ENCODE assay signal across 8 cellular contexts in genomic region chr4:105707783-105708182, GRCh38. TPM values are rescaled to one million over a fixed set of nuclear protein-coding genes. Genes with fewer than 3 reads are reported as not detected.
DNase-seq lines count a peak whose midpoint lies in the region; ATAC-seq, FAIRE-seq and TF ChIP-seq lines count a peak whose summit lies in the region.

No MANE protein-coding gene starts in this region.

- peak overlapping the region in 4 of 5 donors; percentile 57 to 84 (median 78) for H3K27ac ChIP-seq in adrenal gland
- H3K27ac ChIP-seq in substantia nigra (ENCODE audit: low read depth, low read length, poor library complexity, severe bottlenecking) = peak overlapping the region; percentile 82

- WGBS in adrenal gland, 4 donors = 19 to 23% (median 21%) methylated on average over 7 of the region's 7 CpGs

- H3K4me1 Mint-ChIP-seq in T-helper 1 cell treated with Interleukin-12 subunit alpha and Interleukin-12 subunit beta and Interleukin-4 antibody, amounts not matched to agents 30 μg/mL and 1 μg/mL, for 36 hours (ENCODE audit: low read depth) = peaks cover 24% of the 10 kb centered on the region

- no peaks in the 10 kb centered on the region for H3K9me3 ChIP-seq in adrenal gland (replicated peaks in 1 of 3)

- H3K36me3 Mint-ChIP-seq in T-helper 1 cell treated with Interleukin-12 subunit alpha and Interleukin-12 subunit beta and Interleukin-4 antibody, amounts not matched to agents 30 μg/mL and 1 μg/mL, for 36 hours (ENCODE audit: low read depth) = peaks cover 3% of the 10 kb centered on the region

- peak overlapping the region; percentile 92 for H3K27ac Mint-ChIP-seq in T-helper 1 cell treated with Interleukin-12 subunit alpha and Interleukin-12 subunit beta and Interleukin-4 antibody, amounts not matched to agents 30 μg/mL and 1 μg/mL, for 36 hours

- DNase-seq in T-helper 1 cell (no peak), adrenal gland (no peak), left lobe of liver (ENCODE audit: low spot score) (no peak), substantia nigra (lab: John Stamatoyannopoulos, UW) (no peak), urothelium cell line (ENCODE audit: low spot score) (no peak), COLO668 (lab: John Stamatoyannopoulos, UW; ENCODE audit: unreplicated experiment) (no peak)

- no peaks in the 10 kb centered on the region for H3K9me3 Mint-ChIP-seq in T-helper 1 cell treated with Interleukin-12 subunit alpha and Interleukin-12 subunit beta and Interleukin-4 antibody, amounts not matched to agents 30 μg/mL and 1 μg/mL, for 36 hours

- ATAC-seq in left lobe of liver (peak; percentile 19), HG02840 (IDR thresholded peaks at IDR 0.05; ENCODE audit: low FRiP score, unreplicated experiment) (no peak)

- no peak for FAIRE-seq in urothelium cell line (lab: Jason Lieb, UNC)

- peaks cover 7 to 22% of the 10 kb centered on the region in 2 donors for H3K4me1 ChIP-seq in adrenal gland (replicated peaks in 1 of 2)

- intact Hi-C loops in adrenal gland (cut with DNase I) = no loop called here

- peak overlapping the region; percentile 29 to 97 (median 92) for H3K4me3 ChIP-seq in adrenal gland

- H3K27me3 ChIP-seq in adrenal gland = no peaks in the 10 kb centered on the region

- H3K36me3 ChIP-seq in adrenal gland (replicated peaks in 1 of 2) = no peaks in the 10 kb centered on the region

- TF ChIP-seq CTCF in adrenal gland (IDR thresholded peaks at IDR 0.05) = no peak

- no peak for TF ChIP-seq POLR2A in adrenal gland (IDR thresholded peaks at IDR 0.05)

- H3K27me3 Mint-ChIP-seq in T-helper 1 cell treated with Interleukin-12 subunit alpha and Interleukin-12 subunit beta and Interleukin-4 antibody, amounts not matched to agents 30 μg/mL and 1 μg/mL, for 36 hours (ENCODE audit: low read depth) = no peaks in the 10 kb centered on the region

- H3K4me3 Mint-ChIP-seq in T-helper 1 cell treated with Interleukin-12 subunit alpha and Interleukin-12 subunit beta and Interleukin-4 antibody, amounts not matched to agents 30 μg/mL and 1 μg/mL, for 36 hours = peak overlapping the region; percentile 98

RNA-seq across cellular contexts. Expression of gene INTS12, which starts 0.7 kb away (rescaled TPM):
- total RNA-seq in adrenal gland = 10 to 100 TPM in 7 of 8 donors, 1 to 10 TPM in 1; 4.3 to 27.0 (median 16.5) TPM
- 10 to 100 TPM; 11.3 to 30.8 (median 11.3) TPM for polyA plus RNA-seq in adrenal gland
- 8.3 TPM for total RNA-seq in left lobe of liver

RNA-seq across cellular contexts. Expression of gene GSTCD, which starts 0.8 kb away (rescaled TPM):
- total RNA-seq in adrenal gland (10 to 100 TPM in 2 of 8 donors, 1 to 10 TPM in 6; 5.3 to 10.7 (median 7.5) TPM), left lobe of liver (4.5 TPM)
- polyA plus RNA-seq in adrenal gland = 1 to 10 TPM in 1 of 3 donors, under 1 TPM in 2; 0.88 to 4.3 (median 0.97) TPM
